11 cellular contexts compared by ENCODE assay signal in the genomic region with DNA sequence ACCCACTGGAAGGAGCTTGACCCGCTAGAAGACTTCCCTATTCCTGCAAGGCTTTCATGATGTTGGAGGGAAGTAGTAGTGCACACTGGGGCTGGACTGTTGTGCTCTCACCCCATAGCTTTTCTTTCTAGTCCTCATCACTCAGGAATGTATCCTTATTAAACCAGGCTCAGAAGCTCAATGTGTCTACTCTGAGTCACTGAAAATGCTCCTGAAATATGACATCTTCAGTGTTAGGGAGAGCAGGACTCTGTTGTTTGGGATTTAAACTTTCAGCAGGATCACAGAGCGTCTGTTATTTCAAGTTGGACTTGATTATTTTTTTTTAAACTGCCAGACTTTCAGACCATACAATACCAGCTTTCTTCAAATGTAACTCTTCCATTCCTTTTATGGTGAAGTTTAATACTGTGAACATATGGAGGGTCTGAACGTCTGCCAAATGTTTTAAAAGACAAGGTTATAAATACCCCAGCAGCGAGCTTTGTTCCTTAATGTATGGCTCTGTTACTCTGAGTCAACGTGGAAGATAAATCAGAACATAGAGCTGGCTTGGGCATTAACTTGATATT.
DNase-seq lines count a peak whose midpoint lies in the region; TF ChIP-seq lines count a peak whose summit lies in the region.
"Had no signal": no experiment of that assay in that cellular context is flagged by ENCODE, and none has a peak within 500 bp of the region (broad histone marks: within the 10 kb centered on the region; RNA-seq: fewer than 3 reads in every experiment).

No MANE protein-coding gene starts in this region.

- H2AK5ac ChIP-seq in mesendoderm (ENCODE audit: low read length): no peak overlapping the region

- H3K79me1 ChIP-seq in mesendoderm (ENCODE audit: low read length): no peaks in the 10 kb centered on the region

- no peak overlapping the region for H3K18ac ChIP-seq in mesendoderm (ENCODE audit: low read length)

- H4K8ac ChIP-seq in mesendoderm (ENCODE audit: low read depth, low read length): no peak overlapping the region

- no peak overlapping the region for H3K4me2 ChIP-seq in mesendoderm (ENCODE audit: low read length)

- 17 to 40% (median 33%) methylated on average over 5 of the region's 5 CpGs for WGBS in ovary, 3 donors
- WGBS in mesendoderm (ENCODE audit: extremely low coverage, insufficient coverage, low lambda C conversion rate): no CpG with 5 or more reads among the region's 5 CpGs

- H3K4me1 ChIP-seq in adipocyte (ENCODE audit: control insufficient read depth, insufficient read depth, low read length): peaks cover 18% of the 10 kb centered on the region
- H3K4me1 ChIP-seq in ovary (ENCODE audit: insufficient read depth): no peaks in the 10 kb centered on the region
- H3K4me1 ChIP-seq in mesendoderm (ENCODE audit: control insufficient read depth, low read depth, low read length): no peaks in the 10 kb centered on the region

- DNase-seq in A172 (ENCODE audit: low spot score) (peak; percentile 92), HFF-Myc (ENCODE audit: extremely low read depth, low read depth) (peak; percentile 95), adipocyte (ENCODE audit: low read depth) (peak; percentile 87), inferior parietal cortex (ENCODE audit: extremely low spot score) (peak; percentile 70), GM20000 (ENCODE audit: low spot score) (no peak), SHP77 treated with DMSO at 0.1 percent for 48 hours (lab: John Stamatoyannopoulos, UW) (no peak), ovary (no peak), mesendoderm (no peak)
- DNase-seq: activated CD4-positive, alpha-beta memory T cell treated with anti-CD3 and anti-CD28 coated beads for 36 hours; BE2C; NCI-H1048 had no signal

- TF ChIP-seq POLR2A in ovary (IDR thresholded peaks at IDR 0.05): no peak

- H3K4ac ChIP-seq in mesendoderm (ENCODE audit: low read depth, low read length): no peak overlapping the region

- no peak overlapping the region for H4K5ac ChIP-seq in mesendoderm (ENCODE audit: low read length)

- H3K56ac ChIP-seq in mesendoderm (ENCODE audit: low read length): no peak overlapping the region

- no peak overlapping the region for H3K4me3 ChIP-seq in HFF-Myc (replicated peaks; ENCODE audit: low read depth, low read length)
- H3K4me3 ChIP-seq in adipocyte (ENCODE audit: low read length): peak overlapping the region; percentile 33
- no peak overlapping the region for H3K4me3 ChIP-seq in ovary
- no peak overlapping the region for H3K4me3 ChIP-seq in mesendoderm (ENCODE audit: low read length)

- no peaks in the 10 kb centered on the region for H3K79me2 ChIP-seq in mesendoderm (ENCODE audit: control insufficient read depth, insufficient read depth, low read length)

- no peak overlapping the region for H2BK15ac ChIP-seq in mesendoderm (replicated peaks; ENCODE audit: low read depth)

- H3K36me3 ChIP-seq in adipocyte (ENCODE audit: control insufficient read depth, insufficient read depth, low read length, severe bottlenecking) (no peaks in the 10 kb centered on the region), ovary (no peaks in the 10 kb centered on the region), mesendoderm (ENCODE audit: control insufficient read depth, insufficient read depth, low read length) (no peaks in the 10 kb centered on the region)
- H3K36me3 ChIP-seq: BE2C had no signal

- H3K9ac ChIP-seq in adipocyte (ENCODE audit: low read length) (peak overlapping the region; percentile 20), mesendoderm (ENCODE audit: low read length) (no peak overlapping the region)

- no peak for TF ChIP-seq EP300 in ovary (IDR thresholded peaks at IDR 0.05)

- no peak overlapping the region for H2BK120ac ChIP-seq in mesendoderm (ENCODE audit: low read depth, low read length)

- H3K23ac ChIP-seq in mesendoderm (ENCODE audit: low read length): no peak overlapping the region

- H3K27ac ChIP-seq in ovary (no peak overlapping the region), mesendoderm (ENCODE audit: low read depth, low read length) (no peak overlapping the region)

- intact Hi-C loops in ovary (cut with DNase I): no loop called here

- H2BK5ac ChIP-seq in mesendoderm (ENCODE audit: low read length): no peak overlapping the region

- H3K9me3 ChIP-seq in adipocyte (ENCODE audit: control insufficient read depth, low read length): no peaks in the 10 kb centered on the region
- H3K9me3 ChIP-seq in ovary: no peaks in the 10 kb centered on the region
- H3K9me3 ChIP-seq: BE2C had no signal

- TF ChIP-seq CTCF in HFF-Myc (IDR thresholded peaks at IDR 0.05; ENCODE audit: low read depth, low read length, missing control alignments) (no peak), GM20000 (IDR thresholded peaks at IDR 0.05; ENCODE audit: extremely low read depth, missing control alignments) (no peak), ovary (IDR thresholded peaks at IDR 0.05) (no peak)

- H3K27me3 ChIP-seq in adipocyte (replicated peaks; ENCODE audit: control insufficient read depth, insufficient read depth, low read length) (no peaks in the 10 kb centered on the region), ovary (no peaks in the 10 kb centered on the region), mesendoderm (ENCODE audit: insufficient read depth, low read length, poor library complexity) (no peaks in the 10 kb centered on the region)
- H3K27me3 ChIP-seq: BE2C had no signal

Comparison
In these comparisons a context has a peak if more than half of its experiments do, and no peak if none do; other contexts are left out.
1. DNase-seq: peak in A172 (single experiment), HFF-Myc (single experiment), adipocyte (single experiment) and inferior parietal cortex (single experiment); none in GM20000 (single experiment), SHP77 treated with DMSO at 0.1 percent for 48 hours (single experiment), ovary (0 of 5) and mesendoderm (single experiment).